In genomic region chr14:47044841-47045240, GRCh38 we compare ENCODE assay signal across 14 cellular contexts.
DNase-seq lines count a peak whose midpoint lies in the region; ATAC-seq and TF ChIP-seq lines count a peak whose summit lies in the region.
"Had no signal": no experiment of that assay in that cellular context is flagged by ENCODE, and none has a peak within 500 bp of the region (broad histone marks: within the 10 kb centered on the region; RNA-seq: fewer than 3 reads in every experiment).

No MANE protein-coding gene starts in this region.

- no peaks in the 10 kb centered on the region for H3K9me3 ChIP-seq in CD8-positive, alpha-beta memory T cell (ENCODE audit: low read length)
- H3K9me3 ChIP-seq: thoracic aorta had no signal

- H3K4me3 Mint-ChIP-seq in nephron, result no peak overlapping the region
- H3K4me3 Mint-ChIP-seq in CD8-positive, alpha-beta memory T cell, result no peak overlapping the region
- H3K4me3 Mint-ChIP-seq: activated T-cell treated with anti-CD3 and anti-CD28 coated beads, Interleukin-2, amount 50 U/mL, for 24 hours; naive thymus-derived CD8-positive, alpha-beta T cell had no signal

- H3K27me3 Mint-ChIP-seq in nephron (ENCODE audit: low read depth), result no peaks in the 10 kb centered on the region
- H3K27me3 Mint-ChIP-seq in CD8-positive, alpha-beta memory T cell, result no peaks in the 10 kb centered on the region
- H3K27me3 Mint-ChIP-seq: activated T-cell treated with anti-CD3 and anti-CD28 coated beads, Interleukin-2, amount 50 U/mL, for 24 hours; naive thymus-derived CD8-positive, alpha-beta T cell had no signal

- H3K4me3 ChIP-seq in H7 (ENCODE audit: insufficient read depth, low read depth, low read length) (no peak overlapping the region), choroid plexus epithelial cell (ENCODE audit: low read depth, low read length) (no peak overlapping the region)
- no peak overlapping the region for H3K4me3 ChIP-seq in CD8-positive, alpha-beta memory T cell (ENCODE audit: low read length)
- H3K4me3 ChIP-seq: thoracic aorta had no signal

- no peaks in the 10 kb centered on the region for H3K36me3 ChIP-seq in H7 (replicated peaks; ENCODE audit: control insufficient read depth, insufficient read depth, low read length)
- no peaks in the 10 kb centered on the region for H3K36me3 ChIP-seq in CD8-positive, alpha-beta memory T cell (ENCODE audit: insufficient read depth, low read length)
- H3K36me3 ChIP-seq: thoracic aorta had no signal

- H3K27me3 ChIP-seq in H7 (ENCODE audit: control insufficient read depth, insufficient read depth, low read length), result no peaks in the 10 kb centered on the region
- no peaks in the 10 kb centered on the region for H3K27me3 ChIP-seq in CD8-positive, alpha-beta memory T cell (ENCODE audit: insufficient read depth, low read length, poor library complexity, severe bottlenecking)

- DNase-seq in H7 (peak; percentile 7), NCI-H510A (lab: John Stamatoyannopoulos, UW) (peak; percentile 15), choroid plexus epithelial cell (ENCODE audit: low read depth) (peak; percentile 13)
- no peak for DNase-seq in CD8-positive, alpha-beta memory T cell
- DNase-seq: activated T-cell treated with anti-CD3 and anti-CD28 coated beads, Interleukin-2, amount 50 U/mL, for 24 hours; cerebellar nuclear complex; naive thymus-derived CD8-positive, alpha-beta T cell; stimulated activated CD4-positive, alpha-beta T cell treated with anti-CD3 and anti-CD28 coated beads, Interleukin-1b, Interleukin-23, amount 100 ng/mL, for 48 hours; T-helper 9 cell had no signal

- TF ChIP-seq CTCF in choroid plexus epithelial cell (conservative IDR thresholded peaks at IDR 0.05; ENCODE audit: low read depth, low read length), result peak; percentile 31
- peak; percentile 40 to 55 (median 45) for TF ChIP-seq CTCF in nephron (IDR thresholded peaks at IDR 0.05; ENCODE audit: unreplicated experiment in 3 of 3)

- H3K27ac Mint-ChIP-seq in nephron, result no peak overlapping the region
- H3K27ac Mint-ChIP-seq in CD8-positive, alpha-beta memory T cell, result no peak overlapping the region
- H3K27ac Mint-ChIP-seq: activated T-cell treated with anti-CD3 and anti-CD28 coated beads, Interleukin-2, amount 50 U/mL, for 24 hours; naive thymus-derived CD8-positive, alpha-beta T cell had no signal

- no peaks in the 10 kb centered on the region for H3K9me3 Mint-ChIP-seq in nephron
- peaks cover 0 to 22% (median 12%) of the 10 kb centered on the region in 5 donors for H3K9me3 Mint-ChIP-seq in CD8-positive, alpha-beta memory T cell
- H3K9me3 Mint-ChIP-seq: activated T-cell treated with anti-CD3 and anti-CD28 coated beads, Interleukin-2, amount 50 U/mL, for 24 hours had no signal

- no peaks in the 10 kb centered on the region for H3K4me1 ChIP-seq in CD8-positive, alpha-beta memory T cell (ENCODE audit: insufficient read depth, low read length)

- CTCF ChIA-PET in CD8-positive, alpha-beta memory T cell (lab: Charles Lee), result no interaction called here

- H3K36me3 Mint-ChIP-seq in nephron (ENCODE audit: low read depth), result no peaks in the 10 kb centered on the region
- H3K36me3 Mint-ChIP-seq in CD8-positive, alpha-beta memory T cell, result no peaks in the 10 kb centered on the region
- H3K36me3 Mint-ChIP-seq: naive thymus-derived CD8-positive, alpha-beta T cell had no signal

- H3K4me1 Mint-ChIP-seq in nephron, result peaks cover 4% of the 10 kb centered on the region
- H3K4me1 Mint-ChIP-seq in CD8-positive, alpha-beta memory T cell, result no peaks in the 10 kb centered on the region
- H3K4me1 Mint-ChIP-seq: naive thymus-derived CD8-positive, alpha-beta T cell had no signal

- POLR2A ChIA-PET in CD8-positive, alpha-beta memory T cell (lab: Charles Lee), result no interaction called here

- ATAC-seq in GM21723 (IDR thresholded peaks at IDR 0.05; ENCODE audit: unreplicated experiment) (no peak), GM18868 (IDR thresholded peaks at IDR 0.05; ENCODE audit: unreplicated experiment) (no peak), HG03571 (IDR thresholded peaks at IDR 0.05; ENCODE audit: unreplicated experiment) (no peak)
- ATAC-seq: naive thymus-derived CD8-positive, alpha-beta T cell had no signal

- H3K27ac ChIP-seq in CD8-positive, alpha-beta memory T cell (ENCODE audit: low read depth, low read length), result no peak overlapping the region
- H3K27ac ChIP-seq: thoracic aorta had no signal

Comparison
In these comparisons a context has a peak if more than half of its experiments do, and no peak if none do; other contexts are left out.
1. DNase-seq: peak in H7 (single experiment), NCI-H510A (single experiment) and choroid plexus epithelial cell (single experiment); none in CD8-positive, alpha-beta memory T cell (0 of 5).